15 cellular contexts compared by ENCODE assay signal in the genomic region with DNA sequence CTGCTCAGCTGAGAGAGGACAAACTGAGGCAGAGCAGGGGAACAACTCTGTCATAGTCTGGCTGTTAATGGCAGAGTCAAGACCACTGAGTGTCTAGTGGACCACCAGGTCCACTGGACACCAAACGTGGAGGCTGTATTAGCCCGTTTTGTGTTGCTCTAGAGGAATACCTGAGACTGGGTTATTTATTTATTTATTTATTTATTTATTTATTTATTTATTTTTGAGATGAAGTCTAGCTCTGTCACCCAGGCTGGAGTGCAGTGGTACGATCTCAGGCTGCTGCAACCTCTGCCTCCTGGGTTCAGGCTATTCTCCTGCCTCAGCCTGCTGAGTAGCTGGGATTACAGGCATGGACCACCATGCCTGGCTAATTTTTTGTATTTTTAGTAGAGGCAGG. TPM values are rescaled to one million over a fixed set of nuclear protein-coding genes. Genes with fewer than 3 reads are reported as not detected.
"Had no signal": no experiment of that assay in that cellular context is flagged by ENCODE, and none has a peak within 500 bp of the region (broad histone marks: within the 10 kb centered on the region; RNA-seq: fewer than 3 reads in every experiment).

No MANE protein-coding gene starts in this region.

RNA-seq across cellular contexts. Expression of a gene that starts 40.6 kb away (rescaled TPM):
- total RNA-seq: activated naive CD8-positive, alpha-beta T cell treated with anti-CD3 and anti-CD28 coated beads for 36 hours; activated naive CD8-positive, alpha-beta T cell treated with anti-CD3 and anti-CD28 coated beads, Interleukin-2, amount 10 ng/mL, durations not matched to agents 7 days and 5 days; activated T-cell treated with anti-CD3 and anti-CD28 coated beads, Interleukin-2, amount 50 U/mL, for 4 hours; activated T-helper 1 cell treated with anti-CD3 and anti-CD28 coated beads, Interleukin-12 subunit alpha, Interleukin-12 subunit beta, Interleukin-2, Interleukin-4 antibody, amounts not matched to agents 30 ng/mL and 10 ng/mL and 1 ng/mL, durations not matched to agents 14 hours and 24 hours and 36 hours; activated T-helper 17 cell treated with anti-CD3 and anti-CD28 coated beads, Interleukin-2, amount 50 U/mL, for 72 hours; activated T-helper 2 cell treated with anti-CD3 and anti-CD28 coated beads, Interferon-gamma antibody, Interleukin-2, Interleukin-4, amounts not matched to agents 10 μg/mL and 5 μg/mL and 100 μg/mL, durations not matched to agents 14 hours and 24 hours and 36 hours; adrenal gland; aorta; ascending aorta; astrocyte; body of pancreas; cardiac septum; cerebellum; chondrocyte had no signal
- polyA plus RNA-seq: adrenal gland, aorta, cardiac muscle cell had no signal
